ENCODE assay signal across 23 cellular contexts in genomic region chr1:173126421-173126820, GRCh38.
"Had no signal": no experiment of that assay in that cellular context is flagged by ENCODE, and none has a peak within 500 bp of the region (broad histone marks: within the 10 kb centered on the region; RNA-seq: fewer than 3 reads in every experiment).

No MANE protein-coding gene starts in this region.

- DNase-seq: cortex of kidney; effector memory CD8-positive, alpha-beta T cell; glutamatergic neuron; heart right ventricle; hippocampal formation; islet precursor cell; left ventricle myocardium superior; lower lobe of right lung; naive thymus-derived CD8-positive, alpha-beta T cell; occipital lobe; ovary; posterior cingulate gyrus; psoas muscle; stimulated activated CD4-positive, alpha-beta T cell treated with anti-CD3 and anti-CD28 coated beads, Interleukin-2, amount 100 ng/mL, for 24 hours; stimulated activated CD4-positive, alpha-beta T cell treated with anti-CD3 and anti-CD28 coated beads, Interleukin-4, amount 100 ng/mL, for 24 hours; stimulated activated naive CD4-positive, alpha-beta T cell treated with Interleukin-2 at 50 U/mL for 16 hours; stomach; thyroid gland; trophoblast cell had no signal

- H3K27me3 Mint-ChIP-seq: effector memory CD8-positive, alpha-beta T cell; naive thymus-derived CD8-positive, alpha-beta T cell had no signal

- H3K36me3 ChIP-seq: gastroesophageal sphincter, heart right ventricle, lower lobe of right lung, ovary, stomach, thyroid gland, vagina had no signal

- H3K27me3 ChIP-seq: gastroesophageal sphincter, heart right ventricle, ovary, stomach, thyroid gland, vagina had no signal

- H3K27ac Mint-ChIP-seq: effector memory CD8-positive, alpha-beta T cell; naive thymus-derived CD8-positive, alpha-beta T cell; stimulated activated effector memory CD8-positive, alpha-beta T cell treated with anti-CD3 and anti-CD28 coated beads, Interleukin-12 subunit alpha, Interleukin-12 subunit beta, amount 100 ng/mL, for 72 hours had no signal

- H3K9me3 Mint-ChIP-seq: stimulated activated effector memory CD8-positive, alpha-beta T cell treated with anti-CD3 and anti-CD28 coated beads, Interleukin-12 subunit alpha, Interleukin-12 subunit beta, amount 100 ng/mL, for 72 hours had no signal

- H3K4me3 Mint-ChIP-seq: effector memory CD8-positive, alpha-beta T cell; naive thymus-derived CD8-positive, alpha-beta T cell; stimulated activated effector memory CD8-positive, alpha-beta T cell treated with anti-CD3 and anti-CD28 coated beads, Interleukin-12 subunit alpha, Interleukin-12 subunit beta, amount 100 ng/mL, for 72 hours had no signal

- H3K9me3 ChIP-seq: gastroesophageal sphincter, heart right ventricle, lower lobe of right lung, ovary, psoas muscle, stomach, thyroid gland, vagina had no signal

- H3K36me3 Mint-ChIP-seq: stimulated activated effector memory CD8-positive, alpha-beta T cell treated with anti-CD3 and anti-CD28 coated beads, Interleukin-12 subunit alpha, Interleukin-12 subunit beta, amount 100 ng/mL, for 72 hours had no signal

- H3K4me1 Mint-ChIP-seq: stimulated activated effector memory CD8-positive, alpha-beta T cell treated with anti-CD3 and anti-CD28 coated beads, Interleukin-12 subunit alpha, Interleukin-12 subunit beta, amount 100 ng/mL, for 72 hours had no signal

- H3K27ac ChIP-seq: gastroesophageal sphincter, heart right ventricle, ovary, psoas muscle, stomach, thyroid gland, vagina had no signal

- ATAC-seq: effector memory CD8-positive, alpha-beta T cell; gastroesophageal sphincter; heart right ventricle; left ventricle myocardium superior; lower lobe of right lung; naive thymus-derived CD8-positive, alpha-beta T cell; psoas muscle; sciatic nerve; stimulated activated effector memory CD8-positive, alpha-beta T cell treated with anti-CD3 and anti-CD28 coated beads, Interleukin-12 subunit alpha, Interleukin-12 subunit beta, amount 100 ng/mL, for 72 hours had no signal

- H3K4me3 ChIP-seq: gastroesophageal sphincter, heart right ventricle, lower lobe of right lung, ovary, psoas muscle, stomach, thyroid gland, vagina had no signal
